Comparison of ENCODE assay signal across 8 cellular contexts in the genomic region with DNA sequence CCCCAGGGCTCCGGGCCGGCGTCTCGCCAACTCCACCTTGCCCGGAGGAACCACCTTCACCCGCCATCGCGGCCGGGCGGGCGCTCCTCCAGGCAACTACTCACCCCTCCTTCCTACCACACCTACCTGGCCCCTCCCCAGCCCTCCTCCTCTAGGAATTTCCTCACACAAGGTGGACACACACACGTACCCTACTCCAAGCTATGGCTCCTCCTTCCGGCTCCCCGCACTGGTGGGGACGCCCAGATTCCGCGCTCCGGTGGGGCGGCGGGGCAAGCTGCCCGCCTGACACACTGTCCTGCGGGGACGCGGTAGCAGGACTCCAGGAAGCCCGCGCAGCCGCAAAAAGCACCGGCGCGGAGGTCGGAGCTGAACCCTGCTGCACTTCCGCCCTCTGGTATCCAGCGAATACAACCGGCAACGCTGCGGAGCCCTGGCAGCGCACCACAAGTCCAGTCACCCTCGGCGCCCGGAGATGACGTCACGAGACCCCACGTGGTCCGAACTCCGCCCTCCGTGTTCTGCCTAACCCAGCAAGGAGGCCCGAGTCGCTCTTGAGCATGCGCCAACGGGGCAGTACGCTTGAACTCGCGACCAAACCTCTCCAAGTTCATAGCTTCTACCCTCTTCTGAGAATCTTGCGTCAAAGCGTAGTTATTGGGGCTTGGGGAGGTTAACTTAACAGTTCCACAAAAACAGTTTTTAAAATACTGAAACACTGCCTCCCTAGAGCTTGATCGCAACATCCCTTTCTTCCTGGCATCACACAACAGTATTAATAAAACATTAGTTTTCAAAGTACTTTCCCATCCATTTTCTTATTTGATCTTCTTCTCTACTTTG. TPM values are rescaled to one million over a fixed set of nuclear protein-coding genes. Genes with fewer than 3 reads are reported as not detected.
DNase-seq lines count a peak whose midpoint lies in the region; ATAC-seq and TF ChIP-seq lines count a peak whose summit lies in the region.

ATG5 (minus strand) TSS at position 425 of the 843 bp plus-strand sequence. CDS start 9,552 bp downstream, outside the sequence.

- H3K9me3 ChIP-seq in thymus (ENCODE audit: control insufficient read depth), result no peaks in the 10 kb centered on the region

- peak; percentile 96 for ATAC-seq in HG02759 (IDR thresholded peaks at IDR 0.05; ENCODE audit: unreplicated experiment)

- peak; percentile 99 for DNase-seq in GM12864 (ENCODE audit: low read depth)
- peak; percentile 98 to 99 (median 98) for DNase-seq in NCI-H1417 (lab: John Stamatoyannopoulos, UW)
- peak; percentile 94 to 96 for DNase-seq in SW 1271 (lab: John Stamatoyannopoulos, UW)
- peak; percentile 99 for DNase-seq in activated naive CD8-positive, alpha-beta T cell treated with anti-CD3 and anti-CD28 coated beads, Interleukin-2, amount 50 U/mL, for 16 hours (ENCODE audit: low read depth, low spot score)
- DNase-seq in head of caudate nucleus, result peak; percentile 96 to 100 (median 99)
- peak; percentile 99 for DNase-seq in osteocyte (ENCODE audit: extremely low spot score, unreplicated experiment)

- H3K4me1 ChIP-seq in thymus (ENCODE audit: control insufficient read depth, insufficient read depth, low read length), result peaks cover 9% of the 10 kb centered on the region

- H3K4me1 Mint-ChIP-seq in osteocyte (ENCODE audit: unreplicated experiment), result peaks cover 24% of the 10 kb centered on the region

- peak within 1 kb of the TSS; percentile 98 for H3K27ac Mint-ChIP-seq in osteocyte (ENCODE audit: unreplicated experiment)

- no peaks in the 10 kb centered on the region for H3K9me3 Mint-ChIP-seq in osteocyte (ENCODE audit: unreplicated experiment)

- no peaks in the 10 kb centered on the region for H3K36me3 ChIP-seq in thymus (ENCODE audit: control insufficient read depth, insufficient read depth)

- WGBS in thymus, result 2% methylated on average over 56 of the region's 56 CpGs

- H3K27me3 ChIP-seq in thymus (ENCODE audit: control insufficient read depth, insufficient read depth), result peaks cover 2% of the 10 kb centered on the region

- peaks cover 28% of the 10 kb centered on the region for H3K27me3 Mint-ChIP-seq in osteocyte (ENCODE audit: unreplicated experiment)

- H3K4me3 ChIP-seq in GM12864 (ENCODE audit: low read depth, low read length), result peak within 1 kb of the TSS; percentile 95
- peak within 1 kb of the TSS; percentile 99 for H3K4me3 ChIP-seq in thymus (ENCODE audit: low read length)

- no peak for TF ChIP-seq CTCF in GM12864 (IDR thresholded peaks at IDR 0.05; ENCODE audit: low read depth, low read length, missing control alignments)
- no peak for TF ChIP-seq CTCF in osteocyte (IDR thresholded peaks at IDR 0.05)

- H3K4me3 Mint-ChIP-seq in osteocyte (ENCODE audit: unreplicated experiment), result peak within 1 kb of the TSS; percentile 100

- peak within 1 kb of the TSS; percentile 92 for H3K27ac ChIP-seq in thymus (ENCODE audit: low read depth)

- no peaks in the 10 kb centered on the region for H3K36me3 Mint-ChIP-seq in osteocyte (ENCODE audit: unreplicated experiment)

- intact Hi-C loops in head of caudate nucleus (cut with DNase I), result no loop called here

RNA-seq across cellular contexts. Expression of gene ATG5, which starts in this region (rescaled TPM):
- 25.3 and 26.0 TPM in 2 replicates for total RNA-seq in osteocyte
- polyA plus RNA-seq in thymus, result 25.2 TPM

Comparison
In these comparisons a context has a peak if more than half of its experiments do, and no peak if none do; other contexts are left out.
1. Peak in every context shown above with its lines: DNase-seq, ATAC-seq, H3K4me3 ChIP-seq and H3K27ac ChIP-seq.